In the genomic region with DNA sequence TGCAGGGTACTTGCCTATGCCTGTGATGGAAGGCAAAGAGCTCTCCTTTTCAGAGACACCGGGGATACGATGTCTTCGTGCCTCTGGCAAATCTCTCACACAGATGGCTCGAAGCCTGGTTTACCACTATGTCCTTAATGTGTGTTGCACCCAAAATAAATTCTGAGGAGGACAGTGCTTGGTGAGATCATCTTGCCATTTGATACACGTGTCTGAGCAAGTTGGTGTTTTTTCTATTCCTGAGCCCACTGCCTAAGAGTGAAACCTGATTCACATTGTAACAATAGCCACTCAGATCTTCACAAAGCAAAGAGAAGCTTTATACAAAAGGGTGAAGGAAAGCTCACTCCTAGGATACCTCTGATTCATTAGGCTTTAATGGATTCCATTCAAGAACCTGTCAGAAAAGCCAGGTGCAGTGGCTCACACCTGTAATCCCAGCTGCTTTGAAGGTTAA, we compare ENCODE assay signal across 12 cellular contexts. TPM values are rescaled to one million over a fixed set of nuclear protein-coding genes. Genes with fewer than 3 reads are reported as not detected.
A peak's percentile ranks its signal among the peaks of the same experiment; 100 is the strongest.
DNase-seq lines count a peak whose midpoint lies in the region; ATAC-seq and TF ChIP-seq lines count a peak whose summit lies in the region.
"Had no signal": no experiment of that assay in that cellular context is flagged by ENCODE, and none has a peak within 500 bp of the region (broad histone marks: within the 10 kb centered on the region; RNA-seq: fewer than 3 reads in every experiment).

No MANE protein-coding gene starts in this region.

- no peaks in the 10 kb centered on the region; the same call in 1 of the 2 replicates for H4K20me1 ChIP-seq in GM23338 (replicated peaks; ENCODE audit: insufficient read depth)

- H3K79me2 ChIP-seq in GM23338 (replicated peaks; ENCODE audit: insufficient read depth), result no peaks in the 10 kb centered on the region

- POLR2A ChIA-PET in MCF 10A (lab: Yijun Ruan, JAX), result interaction anchor here (0.7 to 1.2 kb wide), 5 partner anchors 17 to 42 kb away, joined by 3 to 5 read pairs (median 3); a partner anchor contains a TSS

- H3K27me3 ChIP-seq in GM23338 (ENCODE audit: insufficient read depth) (no peaks in the 10 kb centered on the region), HAP-1 (ENCODE audit: low read depth) (no peaks in the 10 kb centered on the region)

- H3K27ac ChIP-seq in GM23338 (ENCODE audit: low read depth), result no peak overlapping the region
- H3K27ac ChIP-seq: HL-60, lower lobe of right lung had no signal

- H3K9me2 ChIP-seq in GM23338 (ENCODE audit: insufficient read depth), result no peaks in the 10 kb centered on the region

- no peak overlapping the region for H3K4me3 ChIP-seq in GM23338
- H3K4me3 ChIP-seq in HAP-1, result no peak overlapping the region
- H3K4me3 ChIP-seq: lower lobe of right lung had no signal

- DNase-seq in GM23338 (ENCODE audit: low spot score) (peak; percentile 18), NCI-H2081 treated with DMSO at 0.1 percent for 48 hours (lab: John Stamatoyannopoulos, UW) (peak; percentile 19), MCF 10A (ENCODE audit: unreplicated experiment) (peak; percentile 8), myocyte (ENCODE audit: low read depth) (peak; percentile 98), GOT3 (lab: John Stamatoyannopoulos, UW) (no peak), HAP-1 (ENCODE audit: low spot score in 2 of 2) (no peak)
- DNase-seq: endodermal cell, lower lobe of right lung had no signal

- no peaks in the 10 kb centered on the region for H3F3A ChIP-seq in GM23338 (replicated peaks; ENCODE audit: low read depth)

- H3K36me3 Mint-ChIP-seq in GM23338 (ENCODE audit: low read depth) (no peaks in the 10 kb centered on the region), MCF 10A (ENCODE audit: insufficient read depth, unreplicated experiment) (no peaks in the 10 kb centered on the region)
- H3K36me3 Mint-ChIP-seq: stimulated activated memory B cell treated with anti-CD40 and anti-IgM and Interleukin-4, amounts not matched to agents 10 μg/mL and 1 μg/mL and 100 μg/mL, for 72 hours had no signal

- intact Hi-C loops in MCF 10A (cut with micrococcal nuclease), result no loop called here

- H3K27ac Mint-ChIP-seq in GM23338 (no peak overlapping the region), MCF 10A (ENCODE audit: low read depth, unreplicated experiment) (no peak overlapping the region)
- H3K27ac Mint-ChIP-seq: endodermal cell; stimulated activated memory B cell treated with anti-CD40 and anti-IgM and Interleukin-4, amounts not matched to agents 10 μg/mL and 1 μg/mL and 100 μg/mL, for 72 hours had no signal

- CTCF ChIA-PET in MCF 10A (lab: Yijun Ruan, JAX), result interaction anchor here (0.7 to 2.3 kb wide), 5 partner anchors 13 to 113 kb away, joined by 3 to 14 read pairs (median 4); a partner anchor contains a TSS

- in situ Hi-C loops in HAP-1 (cut with MboI; ENCODE audit: low sequenced_read_pairs), result no loop called here

- H3K36me3 ChIP-seq in GM23338 (ENCODE audit: insufficient read depth) (no peaks in the 10 kb centered on the region), HAP-1 (replicated peaks) (no peaks in the 10 kb centered on the region)
- H3K36me3 ChIP-seq: lower lobe of right lung had no signal

- H3K4me3 Mint-ChIP-seq in GM23338 (no peak overlapping the region), MCF 10A (ENCODE audit: unreplicated experiment) (no peak overlapping the region)
- H3K4me3 Mint-ChIP-seq: endodermal cell; stimulated activated memory B cell treated with anti-CD40 and anti-IgM and Interleukin-4, amounts not matched to agents 10 μg/mL and 1 μg/mL and 100 μg/mL, for 72 hours had no signal

- H3K9me3 Mint-ChIP-seq in GM23338 (no peaks in the 10 kb centered on the region), MCF 10A (ENCODE audit: unreplicated experiment) (no peaks in the 10 kb centered on the region)
- H3K9me3 Mint-ChIP-seq: endodermal cell; stimulated activated memory B cell treated with anti-CD40 and anti-IgM and Interleukin-4, amounts not matched to agents 10 μg/mL and 1 μg/mL and 100 μg/mL, for 72 hours had no signal

- H3K27me3 Mint-ChIP-seq in GM23338 (ENCODE audit: insufficient read depth, low read depth, poor library complexity) (peaks cover 4% of the 10 kb centered on the region), MCF 10A (ENCODE audit: insufficient read depth, unreplicated experiment) (no peaks in the 10 kb centered on the region)

- peak; percentile 64 for ATAC-seq in GM23338
- no peak for ATAC-seq in HG03442 (IDR thresholded peaks at IDR 0.05; ENCODE audit: unreplicated experiment)
- ATAC-seq in HG02642 (IDR thresholded peaks at IDR 0.05; ENCODE audit: poor library complexity, unreplicated experiment), result no peak
- ATAC-seq: lower lobe of right lung; stimulated activated memory B cell treated with anti-CD40 and anti-IgM and Interleukin-4, amounts not matched to agents 10 μg/mL and 1 μg/mL and 100 μg/mL, for 72 hours had no signal

- H3K4me1 ChIP-seq in GM23338 (ENCODE audit: insufficient read depth) (peaks cover 8% of the 10 kb centered on the region; the same call in 1 of the 2 replicates), HAP-1 (peaks cover 8% of the 10 kb centered on the region)

- H2AFZ ChIP-seq in GM23338, result no peak overlapping the region

- no peaks in the 10 kb centered on the region for H3K9me3 ChIP-seq in HAP-1
- H3K9me3 ChIP-seq: lower lobe of right lung had no signal

- TF ChIP-seq CTCF in GM23338 (conservative IDR thresholded peaks at IDR 0.05; ENCODE audit: low read depth in 2 of 2), result no peak
- TF ChIP-seq CTCF in MCF 10A (IDR thresholded peaks at IDR 0.05; ENCODE audit: unreplicated experiment), result no peak

- H3K4me2 ChIP-seq in GM23338, result no peak overlapping the region

- H3K4me1 Mint-ChIP-seq in GM23338 (peaks cover 12% of the 10 kb centered on the region; the same call in 2 of the 3 replicates), MCF 10A (ENCODE audit: insufficient read depth, unreplicated experiment) (peaks cover 13% of the 10 kb centered on the region)

- BruUV-seq in MCF 10A (replicated peaks; lab: Mats Ljungman, UMichigan), result no TSS peak

TF ChIP-seq in GM23338, 12 proteins besides CTCF, POLR2A, EP300 and RAD21 (continues in another document):
- TF ChIP-seq, protein P1, sequence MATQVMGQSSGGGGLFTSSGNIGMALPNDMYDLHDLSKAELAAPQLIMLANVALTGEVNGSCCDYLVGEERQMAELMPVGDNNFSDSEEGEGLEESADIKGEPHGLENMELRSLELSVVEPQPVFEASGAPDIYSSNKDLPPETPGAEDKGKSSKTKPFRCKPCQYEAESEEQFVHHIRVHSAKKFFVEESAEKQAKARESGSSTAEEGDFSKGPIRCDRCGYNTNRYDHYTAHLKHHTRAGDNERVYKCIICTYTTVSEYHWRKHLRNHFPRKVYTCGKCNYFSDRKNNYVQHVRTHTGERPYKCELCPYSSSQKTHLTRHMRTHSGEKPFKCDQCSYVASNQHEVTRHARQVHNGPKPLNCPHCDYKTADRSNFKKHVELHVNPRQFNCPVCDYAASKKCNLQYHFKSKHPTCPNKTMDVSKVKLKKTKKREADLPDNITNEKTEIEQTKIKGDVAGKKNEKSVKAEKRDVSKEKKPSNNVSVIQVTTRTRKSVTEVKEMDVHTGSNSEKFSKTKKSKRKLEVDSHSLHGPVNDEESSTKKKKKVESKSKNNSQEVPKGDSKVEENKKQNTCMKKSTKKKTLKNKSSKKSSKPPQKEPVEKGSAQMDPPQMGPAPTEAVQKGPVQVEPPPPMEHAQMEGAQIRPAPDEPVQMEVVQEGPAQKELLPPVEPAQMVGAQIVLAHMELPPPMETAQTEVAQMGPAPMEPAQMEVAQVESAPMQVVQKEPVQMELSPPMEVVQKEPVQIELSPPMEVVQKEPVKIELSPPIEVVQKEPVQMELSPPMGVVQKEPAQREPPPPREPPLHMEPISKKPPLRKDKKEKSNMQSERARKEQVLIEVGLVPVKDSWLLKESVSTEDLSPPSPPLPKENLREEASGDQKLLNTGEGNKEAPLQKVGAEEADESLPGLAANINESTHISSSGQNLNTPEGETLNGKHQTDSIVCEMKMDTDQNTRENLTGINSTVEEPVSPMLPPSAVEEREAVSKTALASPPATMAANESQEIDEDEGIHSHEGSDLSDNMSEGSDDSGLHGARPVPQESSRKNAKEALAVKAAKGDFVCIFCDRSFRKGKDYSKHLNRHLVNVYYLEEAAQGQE (IDR thresholded peaks at IDR 0.05; ENCODE audit: unreplicated experiment), result no peak
- no peak for TF ChIP-seq EZH2 (IDR thresholded peaks at IDR 0.05; ENCODE audit: low read depth, unreplicated experiment)

RNA-seq across cellular contexts. Expression of a gene that starts 33.1 kb away (rescaled TPM):
- total RNA-seq in GM23338 (2014; rRNA removed; shearing (Covaris generic)), result 34.9 and 45.9 TPM in 2 replicates
- polyA plus RNA-seq in GM23338 (2016; fragmentation: Nextera tagmentation; extraction: Ambion mirVana), result 19.6 and 23.4 TPM in 2 replicates
- total RNA-seq in MCF 10A (2022) (19.6 and 32.4 TPM in 2 replicates), myocyte (47.4 and 49.2 TPM in 2 replicates)
- polyA plus RNA-seq in myocyte (2012), result 24.1 TPM

Comparison
In these comparisons a context has a peak if more than half of its experiments do, and no peak if none do; other contexts are left out.
1. DNase-seq: peak in GM23338 (single experiment), NCI-H2081 treated with DMSO at 0.1 percent for 48 hours (single experiment), MCF 10A (single experiment) and myocyte (single experiment); none in GOT3 (single experiment) and HAP-1 (0 of 2).